ENCODE assay signal across 7 cellular contexts in the genomic region with DNA sequence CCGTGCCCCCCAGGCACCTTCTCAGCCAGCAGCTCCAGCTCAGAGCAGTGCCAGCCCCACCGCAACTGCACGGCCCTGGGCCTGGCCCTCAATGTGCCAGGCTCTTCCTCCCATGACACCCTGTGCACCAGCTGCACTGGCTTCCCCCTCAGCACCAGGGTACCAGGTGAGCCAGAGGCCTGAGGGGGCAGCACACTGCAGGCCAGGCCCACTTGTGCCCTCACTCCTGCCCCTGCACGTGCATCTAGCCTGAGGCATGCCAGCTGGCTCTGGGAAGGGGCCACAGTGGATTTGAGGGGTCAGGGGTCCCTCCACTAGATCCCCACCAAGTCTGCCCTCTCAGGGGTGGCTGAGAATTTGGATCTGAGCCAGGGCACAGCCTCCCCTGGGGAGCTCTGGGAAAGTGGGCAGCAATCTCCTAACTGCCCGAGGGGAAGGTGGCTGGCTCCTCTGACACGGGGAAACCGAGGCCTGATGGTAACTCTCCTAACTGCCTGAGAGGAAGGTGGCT. TPM values are rescaled to one million over a fixed set of nuclear protein-coding genes. Genes with fewer than 3 reads are reported as not detected.
DNase-seq lines count a peak whose midpoint lies in the region; ATAC-seq lines count a peak whose summit lies in the region.
"Had no signal": no experiment of that assay in that cellular context is flagged by ENCODE, and none has a peak within 500 bp of the region (broad histone marks: within the 10 kb centered on the region; RNA-seq: fewer than 3 reads in every experiment).

No MANE protein-coding gene starts in this region.

- DNase-seq in SW 1271 (lab: John Stamatoyannopoulos, UW) (peak; percentile 23 to 57), left colon (no peak), AG08395 (ENCODE audit: low spot score) (no peak), HPDE6-E6E7 (ENCODE audit: extremely low spot score) (no peak)
- DNase-seq: SIG-M5 had no signal

- H4K20me1 ChIP-seq in BLaER1, result peaks cover 50% of the 10 kb centered on the region

- no peaks in the 10 kb centered on the region for H3K27me3 ChIP-seq in BLaER1

- ATAC-seq in left colon (peak; percentile 4), GM19455 (IDR thresholded peaks at IDR 0.05; ENCODE audit: unreplicated experiment) (no peak)

- H3K9ac ChIP-seq in BLaER1, result peak overlapping the region; percentile 72

- H3K4me3 ChIP-seq in BLaER1, result peak overlapping the region; percentile 63

- peak overlapping the region; percentile 99 for H3K4me2 ChIP-seq in BLaER1

- peaks cover 52% of the 10 kb centered on the region for H3K36me3 ChIP-seq in BLaER1

- peak overlapping the region; percentile 82; the same call in 1 of the 2 replicates for H3K27ac ChIP-seq in BLaER1

- H3K4me1 ChIP-seq in BLaER1, result peaks cover 59% of the 10 kb centered on the region

- H3K9me3 ChIP-seq in BLaER1, result no peaks in the 10 kb centered on the region

- intact Hi-C loops in left colon (cut with DNase I, micrococcal nuclease), result no loop called here

RNA-seq across cellular contexts. Expression of a gene that starts 1.0 kb away (rescaled TPM):
- total RNA-seq in left colon, result 1 to 10 TPM in 1 of 2 donors, not detected in 1; 8.9 TPM

RNA-seq across cellular contexts. Expression of a gene that starts 10.4 kb away (rescaled TPM):
- 10 to 100 TPM; 52.2 to 69.5 TPM for total RNA-seq in left colon

RNA-seq across cellular contexts. Expression of a gene that starts 10.4 kb away (rescaled TPM):
- total RNA-seq in left colon, result 10 to 100 TPM; 31.4 to 32.4 TPM

RNA-seq across cellular contexts. Expression of a gene that starts 39.1 kb away (rescaled TPM):
- total RNA-seq in left colon, result 10 to 100 TPM; 11.1 to 13.4 TPM

RNA-seq across cellular contexts. Expression of a gene that starts 39.3 kb away (rescaled TPM):
- total RNA-seq in left colon, result 10 to 100 TPM; 16.9 to 34.6 TPM

Comparison
In these comparisons a context has a peak if more than half of its experiments do, and no peak if none do; other contexts are left out.
1. DNase-seq: peak in SW 1271 (2 of 2); none in left colon (0 of 2), AG08395 (single experiment) and HPDE6-E6E7 (single experiment).